In the genomic region with DNA sequence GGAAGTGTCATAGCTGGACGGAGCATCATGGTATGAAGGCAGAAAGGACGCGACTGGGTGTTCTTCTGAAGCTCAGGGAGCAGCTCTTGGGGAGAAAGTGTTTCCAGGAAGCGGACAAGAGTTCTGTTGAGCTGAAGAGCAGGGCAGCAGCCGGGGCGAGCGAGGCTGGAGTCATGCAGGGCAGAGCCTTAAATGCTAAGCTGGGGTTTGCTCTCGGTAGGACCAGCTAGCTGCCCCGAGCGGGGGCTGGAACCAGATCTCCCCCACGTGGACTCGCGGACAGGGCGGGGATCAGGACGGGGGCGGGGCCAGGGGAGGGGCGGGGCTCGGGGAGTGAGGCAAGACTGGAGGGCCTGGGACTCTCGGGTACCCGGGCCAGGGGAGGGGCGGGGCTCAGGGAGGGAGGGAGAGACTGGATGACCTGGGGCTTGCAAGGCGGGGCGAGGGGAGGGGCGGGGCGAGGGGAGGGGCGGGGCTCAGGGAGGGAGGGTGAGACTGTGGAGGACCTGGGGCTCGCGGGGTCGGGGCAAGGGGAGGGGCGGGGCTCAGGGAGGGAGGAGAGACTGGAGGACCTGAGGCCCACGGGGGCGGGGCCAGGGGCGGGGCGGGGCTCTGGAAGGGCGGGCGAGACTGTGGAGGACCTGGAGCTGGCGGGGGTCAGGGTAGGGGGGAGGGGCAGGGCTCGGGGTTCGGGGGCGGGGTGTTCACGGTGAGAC, we compare ENCODE assay signal across 8 cellular contexts. TPM values are rescaled to one million over a fixed set of nuclear protein-coding genes. Genes with fewer than 3 reads are reported as not detected.
DNase-seq lines count a peak whose midpoint lies in the region; ATAC-seq, FAIRE-seq and TF ChIP-seq lines count a peak whose summit lies in the region.

No MANE protein-coding gene starts in this region.

- intact Hi-C loops in lower lobe of right lung (cut with DNase I), result no loop called here

- 1 to 2% methylated on average over 32 to 34 of the region's 41 CpGs for WGBS in ectodermal cell, 2 experiments

- ATAC-seq in HG03460 (IDR thresholded peaks at IDR 0.05; ENCODE audit: unreplicated experiment) (peak; percentile 46), lower lobe of right lung (peak; percentile 92 to 94)
- ATAC-seq in activated CD8-positive, alpha-beta T cell treated with anti-CD3 and anti-CD28 coated beads, Interleukin-2, amount 10 ng/mL, durations not matched to agents 7 days and 5 days, result peak; percentile 76

- H3K9me3 Mint-ChIP-seq in activated CD8-positive, alpha-beta T cell treated with anti-CD3 and anti-CD28 coated beads, Interleukin-2, amount 10 ng/mL, durations not matched to agents 7 days and 5 days (ENCODE audit: insufficient read depth), result no peaks in the 10 kb centered on the region

- H3K9me3 ChIP-seq in ectodermal cell (ENCODE audit: control insufficient read depth, low read length) (no peaks in the 10 kb centered on the region), lower lobe of right lung (no peaks in the 10 kb centered on the region)

- peak overlapping the region; percentile 90 for H3K4me3 Mint-ChIP-seq in activated CD8-positive, alpha-beta T cell treated with anti-CD3 and anti-CD28 coated beads, Interleukin-2, amount 10 ng/mL, durations not matched to agents 7 days and 5 days

- CTCF ChIA-PET in activated CD8-positive, alpha-beta T cell treated with anti-CD3 and anti-CD28 coated beads, Interleukin-2, amount 10 ng/mL, durations not matched to agents 7 days and 5 days (lab: Charles Lee), result interaction anchor here (0.7 to 1.1 kb wide), 4 partner anchors 8 to 556 kb away, joined by 3 to 4 read pairs (median 3); no protein-coding TSS in a partner anchor

- H3K27me3 Mint-ChIP-seq in activated CD8-positive, alpha-beta T cell treated with anti-CD3 and anti-CD28 coated beads, Interleukin-2, amount 10 ng/mL, durations not matched to agents 7 days and 5 days (ENCODE audit: low read depth), result peaks cover 8% of the 10 kb centered on the region

- H3K27ac Mint-ChIP-seq in activated CD8-positive, alpha-beta T cell treated with anti-CD3 and anti-CD28 coated beads, Interleukin-2, amount 10 ng/mL, durations not matched to agents 7 days and 5 days, result peak overlapping the region; percentile 71

- DNase-seq in AG10803 (ENCODE audit: low read depth), result peak; percentile 94
- peak; percentile 88 for DNase-seq in GM19239 (ENCODE audit: insufficient read length, low spot score)
- peak; percentile 82 for DNase-seq in NCI-H82 treated with DMSO at 0.1 percent for 48 hours (lab: John Stamatoyannopoulos, UW; ENCODE audit: unreplicated experiment)
- peak; percentile 96 for DNase-seq in activated CD8-positive, alpha-beta T cell treated with anti-CD3 and anti-CD28 coated beads, Interleukin-2, amount 10 ng/mL, durations not matched to agents 7 days and 5 days
- DNase-seq in lower lobe of right lung, result peak; percentile 98
- peak; percentile 90 to 91 for DNase-seq in stimulated activated CD4-positive, alpha-beta T cell treated with anti-CD3 and anti-CD28 coated beads, Interleukin-4, amount 100 ng/mL, for 4 hours

- peaks cover 8% of the 10 kb centered on the region for H3K4me1 ChIP-seq in ectodermal cell (ENCODE audit: control insufficient read depth, insufficient read depth, low read length)
- H3K4me1 ChIP-seq in lower lobe of right lung, result peaks cover 41% of the 10 kb centered on the region

- POLR2A ChIA-PET in activated CD8-positive, alpha-beta T cell treated with anti-CD3 and anti-CD28 coated beads, Interleukin-2, amount 10 ng/mL, durations not matched to agents 7 days and 5 days (lab: Charles Lee), result interaction anchor here (0.6 to 1.1 kb wide), 6 partner anchors 8 to 276 kb away, joined by 3 to 7 read pairs (median 4); a partner anchor contains a TSS

- no peak for FAIRE-seq in GM19239 (lab: Jason Lieb, UNC)

- H3K36me3 Mint-ChIP-seq in activated CD8-positive, alpha-beta T cell treated with anti-CD3 and anti-CD28 coated beads, Interleukin-2, amount 10 ng/mL, durations not matched to agents 7 days and 5 days (ENCODE audit: low read depth), result peaks cover 11% of the 10 kb centered on the region

- H3K27ac ChIP-seq in ectodermal cell (ENCODE audit: insufficient read depth, low read depth, low read length, poor library complexity, severe bottlenecking) (no peak overlapping the region), lower lobe of right lung (peak overlapping the region; percentile 77)

- no peaks in the 10 kb centered on the region for H3K36me3 ChIP-seq in ectodermal cell (ENCODE audit: control insufficient read depth, insufficient read depth, low read length)
- H3K36me3 ChIP-seq in lower lobe of right lung, result no peaks in the 10 kb centered on the region

- H3K4me3 ChIP-seq in AG10803 (ENCODE audit: low read length) (peak overlapping the region; percentile 82), ectodermal cell (ENCODE audit: insufficient read depth, low read depth, low read length) (peak overlapping the region; percentile 70), lower lobe of right lung (peak overlapping the region; percentile 74)

- no peak for TF ChIP-seq CTCF in AG10803 (conservative IDR thresholded peaks at IDR 0.05; ENCODE audit: low read length)
- TF ChIP-seq CTCF in lower lobe of right lung (IDR thresholded peaks at IDR 0.05), result no peak

- peaks cover 32% of the 10 kb centered on the region for H3K4me1 Mint-ChIP-seq in activated CD8-positive, alpha-beta T cell treated with anti-CD3 and anti-CD28 coated beads, Interleukin-2, amount 10 ng/mL, durations not matched to agents 7 days and 5 days (ENCODE audit: low read depth)

- H3K27me3 ChIP-seq in ectodermal cell (ENCODE audit: control insufficient read depth, insufficient read depth, low read length, poor library complexity, severe bottlenecking) (peaks cover 19% of the 10 kb centered on the region), lower lobe of right lung (ENCODE audit: low read depth) (no peaks in the 10 kb centered on the region)

RNA-seq across cellular contexts. Expression of a gene that starts 0.5 kb away (rescaled TPM):
- 10 to 100 TPM; 40.9 to 41.8 TPM for total RNA-seq in activated CD8-positive, alpha-beta T cell treated with anti-CD3 and anti-CD28 coated beads, Interleukin-2, amount 10 ng/mL, durations not matched to agents 7 days and 5 days
- 17.9 TPM for polyA plus RNA-seq in ectodermal cell (2013, experiment 1 of 4)
- 17.1 TPM for polyA plus RNA-seq in ectodermal cell (2013, experiment 2 of 4)
- 15.0 TPM for polyA plus RNA-seq in ectodermal cell (2013, experiment 3 of 4)
- 19.9 TPM for polyA plus RNA-seq in ectodermal cell (2013, experiment 4 of 4)
- total RNA-seq in lower lobe of right lung, result 25.6 TPM
